Comparison of ENCODE assay signal across 7 cellular contexts in the genomic region with DNA sequence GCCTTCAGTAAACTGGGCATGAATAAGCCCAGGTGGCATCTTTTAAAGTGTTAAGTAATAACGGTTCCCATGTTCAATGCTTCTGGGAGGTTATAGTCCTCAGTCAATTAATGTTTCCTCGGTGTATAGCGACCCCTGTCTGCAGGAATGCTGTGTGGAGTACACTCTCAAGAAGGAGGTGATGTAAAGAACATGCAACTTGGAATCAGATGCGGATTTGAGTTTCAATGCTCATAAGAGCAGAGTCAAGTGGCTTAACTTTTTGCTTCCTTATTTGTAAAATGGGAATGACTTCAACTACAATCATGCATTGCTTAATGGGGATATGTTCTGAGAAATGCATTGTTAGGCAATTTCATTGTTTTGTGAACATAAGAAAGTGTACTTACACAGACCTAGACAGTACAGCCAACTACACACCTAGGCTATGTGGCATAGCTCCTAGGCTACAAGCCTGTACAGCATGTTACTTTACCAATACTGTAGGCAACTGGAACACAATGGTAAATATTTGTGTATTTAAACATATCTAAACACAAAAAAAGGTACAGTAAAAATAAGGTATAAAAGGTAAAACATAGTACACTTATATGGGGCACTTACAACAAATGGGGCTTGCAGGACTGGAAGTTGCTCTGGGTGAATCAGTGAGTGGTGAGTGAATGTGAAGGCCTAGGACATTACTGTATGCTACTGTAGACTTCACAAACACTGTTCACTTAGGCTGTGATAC. TPM values are rescaled to one million over a fixed set of nuclear protein-coding genes. Genes with fewer than 3 reads are reported as not detected.
DNase-seq lines count a peak whose midpoint lies in the region; ATAC-seq, FAIRE-seq and TF ChIP-seq lines count a peak whose summit lies in the region.

No MANE protein-coding gene starts in this region.

- no peak for TF ChIP-seq POLR2A in GM12892 (IDR thresholded peaks at IDR 0.05; ENCODE audit: low read depth, low read length)

- H3K27ac Mint-ChIP-seq in brain: no peak overlapping the region

- no peaks in the 10 kb centered on the region for H3K9me3 Mint-ChIP-seq in brain

- H3K4me3 Mint-ChIP-seq in brain: peak overlapping the region in 1 of 5 experiments; percentile 15

- no peaks in the 10 kb centered on the region for H3K36me3 Mint-ChIP-seq in brain

- H3K4me1 Mint-ChIP-seq in brain: no peaks in the 10 kb centered on the region

- peak; percentile 50 to 66 for TF ChIP-seq CTCF in brain (conservative IDR thresholded peaks at IDR 0.05)

- peak; percentile 75 for ATAC-seq in HG02610 (IDR thresholded peaks at IDR 0.05; ENCODE audit: unreplicated experiment)

- FAIRE-seq in GM12892 (lab: Jason Lieb, UNC): peak; percentile 94

- DNase-seq in GM12892 (ENCODE audit: insufficient read length) (no peak), NCI-H1105 treated with DMSO at 0.1 percent for 48 hours (lab: John Stamatoyannopoulos, UW) (peak; percentile 30), T1000 (lab: John Stamatoyannopoulos, UW) (peak; percentile 55), iris pigment epithelial cell (ENCODE audit: low read depth) (peak; percentile 84)
- DNase-seq in stimulated activated CD4-positive, alpha-beta T cell treated with anti-CD3 and anti-CD28 coated beads, Interleukin-1b, Interleukin-23, amount 100 ng/mL, for 48 hours: peak; percentile 61

- peaks cover under 1% of the 10 kb centered on the region for H3K27me3 Mint-ChIP-seq in brain

RNA-seq across cellular contexts. Expression of a gene that starts 6.7 kb away (rescaled TPM):
- polyA plus RNA-seq in GM12892 (2012; ENCODE audit: missing spikeins): 58.3 TPM
- polyA plus RNA-seq in brain (ENCODE audit: insufficient read depth, low read depth, low replicate concordance): 25.0 TPM

RNA-seq across cellular contexts. Expression of a gene that starts 7.6 kb away (rescaled TPM):
- polyA plus RNA-seq in GM12892 (2012; ENCODE audit: missing spikeins): 0.59 TPM
- 0.53 TPM for polyA plus RNA-seq in brain (ENCODE audit: insufficient read depth, low read depth, low replicate concordance)
